ENCODE assay signal across 15 cellular contexts in genomic region chr18:48472610-48473009, GRCh38.
"Had no signal": no experiment of that assay in that cellular context is flagged by ENCODE, and none has a peak within 500 bp of the region (broad histone marks: within the 10 kb centered on the region; RNA-seq: fewer than 3 reads in every experiment).

No MANE protein-coding gene starts in this region.

- H3K27me3 ChIP-seq: thyroid gland, uterus had no signal

- H3K27ac Mint-ChIP-seq: activated naive CD4-positive, alpha-beta T cell treated with anti-CD3 and anti-CD28 coated beads, Interleukin-2, amount 50 U/mL, for 72 hours; immature natural killer cell; naive B cell had no signal

- FAIRE-seq: endothelial cell of umbilical vein, small intestine had no signal

- H3K9me3 ChIP-seq: lower lobe of right lung, thyroid gland, uterus had no signal

- H3K4me1 ChIP-seq: thyroid gland, uterus had no signal

- H3K36me3 Mint-ChIP-seq: immature natural killer cell had no signal

- H3K4me1 Mint-ChIP-seq: naive B cell had no signal

- H3K27ac ChIP-seq: lower lobe of right lung, thyroid gland, uterus had no signal

- DNase-seq: activated CD4-positive, alpha-beta T cell treated with anti-CD3 and anti-CD28 coated beads for 1 hour; activated CD4-positive, alpha-beta T cell treated with anti-CD3 and anti-CD28 coated beads, Interleukin-2, amount 50 U/mL, for 48 hours; activated effector memory CD4-positive, alpha-beta T cell treated with anti-CD3 and anti-CD28 coated beads, Interleukin-2, amount 50 U/mL, for 16 hours; activated T-cell treated with anti-CD3 and anti-CD28 coated beads, Interleukin-2, amount 50 U/mL, for 4 hours; immature natural killer cell; left cardiac atrium; lower lobe of right lung; naive B cell; posterior cingulate gyrus; small intestine; T-helper 9 cell; thyroid gland; uterus had no signal

- H3K36me3 ChIP-seq: lower lobe of right lung, thyroid gland, uterus had no signal

- H3K4me3 Mint-ChIP-seq: activated T-cell treated with anti-CD3 and anti-CD28 coated beads, Interleukin-2, amount 50 U/mL, for 4 hours; immature natural killer cell had no signal

- H3K4me3 ChIP-seq: lower lobe of right lung, thyroid gland, uterus had no signal
